20 cellular contexts compared by ENCODE assay signal in genomic region chr5:89105171-89105695, GRCh38.
DNase-seq lines count a peak whose midpoint lies in the region; ATAC-seq, FAIRE-seq and TF ChIP-seq lines count a peak whose summit lies in the region.
"Had no signal": no experiment of that assay in that cellular context is flagged by ENCODE, and none has a peak within 500 bp of the region (broad histone marks: within the 10 kb centered on the region; RNA-seq: fewer than 3 reads in every experiment).

No MANE protein-coding gene starts in this region.

- no peaks in the 10 kb centered on the region for H3K4me1 ChIP-seq in astrocyte (ENCODE audit: insufficient read depth, low read length)
- H3K4me1 ChIP-seq: HAP-1 had no signal

- no peaks in the 10 kb centered on the region for H3K36me3 ChIP-seq in astrocyte (ENCODE audit: insufficient read depth, low read length)
- H3K36me3 ChIP-seq: BLaER1 treated with 17β-estradiol and CSF1 and Interleukin-3, amounts not matched to agents 10 nM and 100 nM; HAP-1 had no signal

- no peak for TF ChIP-seq CTCF in astrocyte (IDR thresholded peaks at IDR 0.05; ENCODE audit: insufficient read depth, low read depth, low read length)

- H3K4me1 Mint-ChIP-seq in astrocyte (ENCODE audit: low read depth, unreplicated experiment): peaks cover 30% of the 10 kb centered on the region
- peaks cover 26 to 59% of the 10 kb centered on the region in 2 donors for H3K4me1 Mint-ChIP-seq in stimulated activated naive B cell treated with anti-CD40 and anti-IgM and Interleukin-4, amounts not matched to agents 10 μg/mL and 1 μg/mL and 100 μg/mL, for 72 hours
- H3K4me1 Mint-ChIP-seq: CD8-positive, alpha-beta memory T cell; IgD-negative memory B cell had no signal

- no peaks in the 10 kb centered on the region for H3K27me3 Mint-ChIP-seq in astrocyte (ENCODE audit: low read depth, unreplicated experiment)
- no peaks in the 10 kb centered on the region for H3K27me3 Mint-ChIP-seq in stimulated activated naive B cell treated with anti-CD40 and anti-IgM and Interleukin-4, amounts not matched to agents 10 μg/mL and 1 μg/mL and 100 μg/mL, for 72 hours
- H3K27me3 Mint-ChIP-seq: CD8-positive, alpha-beta memory T cell; IgD-negative memory B cell had no signal

- FAIRE-seq in astrocyte (lab: Jason Lieb, UNC): no peak
- FAIRE-seq: D721Med had no signal

- H3K27ac ChIP-seq in astrocyte (ENCODE audit: low read depth, low read length): no peak overlapping the region
- H3K27ac ChIP-seq: RWPE1 had no signal

- ATAC-seq in stimulated activated naive B cell treated with anti-CD40 and anti-IgM and Interleukin-4, amounts not matched to agents 10 μg/mL and 1 μg/mL and 100 μg/mL, for 72 hours (replicated peaks): no peak
- ATAC-seq in GM21390 (IDR thresholded peaks at IDR 0.05; ENCODE audit: unreplicated experiment) (no peak), GM19463 (IDR thresholded peaks at IDR 0.05; ENCODE audit: unreplicated experiment) (no peak)
- ATAC-seq: SK-N-SH treated with all-trans-retinoic acid at 6 μM for 48 hours had no signal

- no peaks in the 10 kb centered on the region for H3K9me3 Mint-ChIP-seq in astrocyte (ENCODE audit: unreplicated experiment)
- H3K9me3 Mint-ChIP-seq in stimulated activated naive B cell treated with anti-CD40 and anti-IgM and Interleukin-4, amounts not matched to agents 10 μg/mL and 1 μg/mL and 100 μg/mL, for 72 hours: peaks cover 9 to 12% of the 10 kb centered on the region in 2 donors

- H3K36me3 Mint-ChIP-seq in astrocyte (ENCODE audit: low read depth, unreplicated experiment): no peaks in the 10 kb centered on the region
- peaks cover 19 to 38% of the 10 kb centered on the region in 2 donors for H3K36me3 Mint-ChIP-seq in stimulated activated naive B cell treated with anti-CD40 and anti-IgM and Interleukin-4, amounts not matched to agents 10 μg/mL and 1 μg/mL and 100 μg/mL, for 72 hours
- H3K36me3 Mint-ChIP-seq: CD8-positive, alpha-beta memory T cell had no signal

- no peaks in the 10 kb centered on the region for H3K9me3 ChIP-seq in astrocyte (ENCODE audit: insufficient read depth, low read depth, low read length)
- H3K9me3 ChIP-seq: HAP-1 had no signal

- no peak overlapping the region for H3K4me3 Mint-ChIP-seq in astrocyte (ENCODE audit: unreplicated experiment)
- no peak overlapping the region for H3K4me3 Mint-ChIP-seq in stimulated activated naive B cell treated with anti-CD40 and anti-IgM and Interleukin-4, amounts not matched to agents 10 μg/mL and 1 μg/mL and 100 μg/mL, for 72 hours
- H3K4me3 Mint-ChIP-seq: CD8-positive, alpha-beta memory T cell had no signal

- H4K20me1 ChIP-seq in astrocyte (ENCODE audit: insufficient read depth, low read length): no peaks in the 10 kb centered on the region
- H4K20me1 ChIP-seq: BLaER1 treated with 17β-estradiol and CSF1 and Interleukin-3, amounts not matched to agents 10 nM and 100 nM had no signal

- no peak overlapping the region for H2AFZ ChIP-seq in astrocyte (ENCODE audit: low read depth, low read length)

- no peak overlapping the region for H3K4me3 ChIP-seq in astrocyte (ENCODE audit: insufficient read depth, low read depth, low read length)
- H3K4me3 ChIP-seq: BLaER1 treated with 17β-estradiol and CSF1 and Interleukin-3, amounts not matched to agents 10 nM and 100 nM; HAP-1 had no signal

- no peak overlapping the region for H3K9ac ChIP-seq in astrocyte (ENCODE audit: low read length)
- H3K9ac ChIP-seq: BLaER1 treated with 17β-estradiol and CSF1 and Interleukin-3, amounts not matched to agents 10 nM and 100 nM had no signal

- H3K4me2 ChIP-seq in astrocyte (ENCODE audit: low read length): no peak overlapping the region

- H3K79me2 ChIP-seq in astrocyte (ENCODE audit: insufficient read depth, low read length): no peaks in the 10 kb centered on the region

- DNase-seq in H4 (ENCODE audit: low spot score): peak; percentile 23
- DNase-seq in astrocyte (ENCODE audit: low read depth): peak; percentile 26
- DNase-seq in kidney tubule cell (ENCODE audit: low spot score): peak; percentile 53
- DNase-seq in stimulated activated naive B cell treated with anti-CD40 and anti-IgM and Interleukin-4, amounts not matched to agents 10 μg/mL and 1 μg/mL and 100 μg/mL, for 72 hours: no peak
- no peak for DNase-seq in activated T-cell treated with anti-CD3 and anti-CD28 coated beads, Interleukin-2, amount 50 U/mL, for 1 hour
- DNase-seq: CD8-positive, alpha-beta memory T cell; DMS79; Karpas-422; NCI-H1105; NCI-H2081; NCI-H524; SIG-M5 had no signal

- no peaks in the 10 kb centered on the region for H3K27me3 ChIP-seq in astrocyte (ENCODE audit: insufficient read depth, low read length)
- H3K27me3 ChIP-seq: BLaER1 treated with 17β-estradiol and CSF1 and Interleukin-3, amounts not matched to agents 10 nM and 100 nM had no signal

- peak overlapping the region; percentile 34 for H3K27ac Mint-ChIP-seq in astrocyte (ENCODE audit: unreplicated experiment)
- H3K27ac Mint-ChIP-seq in stimulated activated naive B cell treated with anti-CD40 and anti-IgM and Interleukin-4, amounts not matched to agents 10 μg/mL and 1 μg/mL and 100 μg/mL, for 72 hours: peak overlapping the region; percentile 33
- H3K27ac Mint-ChIP-seq: CD8-positive, alpha-beta memory T cell; IgD-negative memory B cell had no signal

Comparison
In these comparisons a context has a peak if more than half of its experiments do, and no peak if none do; other contexts are left out.
1. DNase-seq: peak in H4 (single experiment), astrocyte (single experiment) and kidney tubule cell (single experiment); none in stimulated activated naive B cell treated with anti-CD40 and anti-IgM and Interleukin-4, amounts not matched to agents 10 μg/mL and 1 μg/mL and 100 μg/mL, for 72 hours (single experiment) and activated T-cell treated with anti-CD3 and anti-CD28 coated beads, Interleukin-2, amount 50 U/mL, for 1 hour (single experiment).